Comparison of ENCODE assay signal across 8 cellular contexts in the genomic region with DNA sequence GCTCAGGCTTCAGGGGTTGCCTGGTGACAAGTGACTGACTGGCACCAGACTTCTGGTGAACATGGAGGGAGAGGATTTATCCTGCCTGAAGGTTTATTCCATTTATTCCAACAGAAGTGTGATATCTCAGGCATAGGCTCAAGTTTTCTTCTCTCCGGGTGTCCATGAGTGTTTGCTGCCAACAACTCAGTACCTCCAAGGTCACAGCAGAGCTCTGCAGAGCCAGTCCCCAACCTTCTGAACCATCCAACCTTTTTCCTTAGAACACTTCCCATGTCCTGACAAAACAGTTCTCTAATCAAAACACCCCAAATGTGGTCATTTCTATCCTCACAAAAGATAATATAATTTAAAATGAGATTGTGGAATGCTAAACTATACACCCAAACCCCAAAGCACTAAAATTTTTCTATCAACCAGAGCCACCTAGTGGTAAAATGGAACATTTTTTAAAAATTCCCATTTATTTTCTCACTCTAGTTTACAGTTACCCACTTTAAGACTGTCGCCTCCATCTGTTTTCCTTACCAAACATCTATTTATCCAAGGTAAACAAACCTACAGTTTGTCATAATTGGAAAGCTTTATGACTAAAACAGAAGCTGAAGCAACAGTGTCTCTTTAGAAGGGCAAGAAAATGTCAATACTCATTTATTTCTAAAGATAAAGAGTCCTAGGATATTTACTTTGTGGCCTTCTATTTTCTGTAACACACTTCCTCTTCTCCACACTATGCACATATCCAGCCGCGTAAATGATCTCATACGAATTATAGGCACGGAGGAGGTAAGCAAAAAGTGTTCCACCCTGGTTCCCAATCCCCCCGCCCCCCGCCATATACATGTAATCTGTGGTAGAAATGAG. TPM values are rescaled to one million over a fixed set of nuclear protein-coding genes. Genes with fewer than 3 reads are reported as not detected.
A peak's percentile ranks its signal among the peaks of the same experiment; 100 is the strongest.
DNase-seq lines count a peak whose midpoint lies in the region; ATAC-seq and TF ChIP-seq lines count a peak whose summit lies in the region.

No MANE protein-coding gene starts in this region.

- H3K18ac ChIP-seq in H9 (ENCODE audit: insufficient read length, low read depth, low read length), result no peak overlapping the region

- H3K79me1 ChIP-seq in H9 (ENCODE audit: insufficient read depth, low read depth, low read length, poor library complexity, severe bottlenecking), result no peaks in the 10 kb centered on the region

- no peaks in the 10 kb centered on the region for H3K79me2 ChIP-seq in H9 (ENCODE audit: insufficient read depth, low read length)

- H3K27me3 Mint-ChIP-seq in H9 (ENCODE audit: low read depth), result no peaks in the 10 kb centered on the region
- no peaks in the 10 kb centered on the region for H3K27me3 Mint-ChIP-seq in activated T-helper 2 cell treated with anti-CD3 and anti-CD28 coated beads, Interferon-gamma antibody, Interleukin-2, Interleukin-4, amounts not matched to agents 10 μg/mL and 5 μg/mL and 100 μg/mL, durations not matched to agents 14 hours and 24 hours and 36 hours (ENCODE audit: low read depth)

- H2BK20ac ChIP-seq in H9 (ENCODE audit: low read depth, low read length, poor library complexity, severe bottlenecking), result no peak overlapping the region

- no peaks in the 10 kb centered on the region for H3K9me3 Mint-ChIP-seq in H9
- no peaks in the 10 kb centered on the region for H3K9me3 Mint-ChIP-seq in activated T-helper 2 cell treated with anti-CD3 and anti-CD28 coated beads, Interferon-gamma antibody, Interleukin-2, Interleukin-4, amounts not matched to agents 10 μg/mL and 5 μg/mL and 100 μg/mL, durations not matched to agents 14 hours and 24 hours and 36 hours

- H3K27ac ChIP-seq in C4-2B (no peak overlapping the region; the same call in 1 of the 2 replicates), H9 (ENCODE audit: insufficient read length, low read depth, low read length) (no peak overlapping the region)

- WGBS in H9 (ENCODE audit: extremely low coverage, insufficient read length, low lambda C conversion rate), result no CpG with 5 or more reads among the region's 8 CpGs

- no peak overlapping the region for H2BK120ac ChIP-seq in H9 (ENCODE audit: low read depth, low read length, poor library complexity, severe bottlenecking)

- H4K91ac ChIP-seq in H9 (ENCODE audit: insufficient read length, low read depth, low read length), result no peak overlapping the region

- H3K4ac ChIP-seq in H9 (ENCODE audit: low read depth, low read length), result no peak overlapping the region

- no peak overlapping the region for H3K4me3 ChIP-seq in fibroblast of villous mesenchyme (ENCODE audit: low read depth, low read length)
- no peak overlapping the region for H3K4me3 ChIP-seq in retinal pigment epithelial cell (ENCODE audit: low read length)

- no peaks in the 10 kb centered on the region for H3K27me3 ChIP-seq in H9 (ENCODE audit: insufficient read depth, low read length)

- H2BK12ac ChIP-seq in H9 (ENCODE audit: insufficient read length, low read depth, low read length), result no peak overlapping the region

- intact Hi-C loops in activated T-helper 2 cell treated with anti-CD3 and anti-CD28 coated beads, Interferon-gamma antibody, Interleukin-2, Interleukin-4, amounts not matched to agents 10 μg/mL and 5 μg/mL and 100 μg/mL, durations not matched to agents 14 hours and 24 hours and 36 hours (cut with micrococcal nuclease), result loop anchor here (1.0 to 10.0 kb wide), 3 partner anchors 95 to 185 kb away; no protein-coding TSS in a partner anchor

- H3K23me2 ChIP-seq in H9 (ENCODE audit: insufficient read length, low read depth, low read length, poor library complexity, severe bottlenecking), result no peaks in the 10 kb centered on the region

- H3K56ac ChIP-seq in H9 (ENCODE audit: insufficient read length, low read depth, low read length), result no peak overlapping the region

- H3K23ac ChIP-seq in H9 (ENCODE audit: insufficient read length, low read depth, low read length), result no peak overlapping the region

- no peak overlapping the region for H3K9ac ChIP-seq in H9 (ENCODE audit: extremely low read depth, insufficient read length, low read length)

- no peak overlapping the region for H3K14ac ChIP-seq in H9 (ENCODE audit: insufficient read depth, low read length)

- H3K36me3 Mint-ChIP-seq in H9 (ENCODE audit: insufficient read depth in 1 of 3, low read depth in 3 of 3), result no peaks in the 10 kb centered on the region
- peaks cover 20% of the 10 kb centered on the region for H3K36me3 Mint-ChIP-seq in activated T-helper 2 cell treated with anti-CD3 and anti-CD28 coated beads, Interferon-gamma antibody, Interleukin-2, Interleukin-4, amounts not matched to agents 10 μg/mL and 5 μg/mL and 100 μg/mL, durations not matched to agents 14 hours and 24 hours and 36 hours (ENCODE audit: low read depth)

- H3K4me2 ChIP-seq in H9 (ENCODE audit: insufficient read depth, insufficient read length, low read length), result no peak overlapping the region

- H3K4me3 Mint-ChIP-seq in H9, result no peak overlapping the region
- H3K4me3 Mint-ChIP-seq in activated T-helper 2 cell treated with anti-CD3 and anti-CD28 coated beads, Interferon-gamma antibody, Interleukin-2, Interleukin-4, amounts not matched to agents 10 μg/mL and 5 μg/mL and 100 μg/mL, durations not matched to agents 14 hours and 24 hours and 36 hours (ENCODE audit: low read depth), result no peak overlapping the region

- no peak overlapping the region for H3T11ph ChIP-seq in H9 (ENCODE audit: low read length)

- H3K4me1 Mint-ChIP-seq in H9, result peaks cover 22 to 30% of the 10 kb centered on the region in 2 experiments
- peaks cover 35% of the 10 kb centered on the region for H3K4me1 Mint-ChIP-seq in activated T-helper 2 cell treated with anti-CD3 and anti-CD28 coated beads, Interferon-gamma antibody, Interleukin-2, Interleukin-4, amounts not matched to agents 10 μg/mL and 5 μg/mL and 100 μg/mL, durations not matched to agents 14 hours and 24 hours and 36 hours (ENCODE audit: low read depth)

- peak overlapping the region in 1 of 3 experiments; percentile 41; a peak in 2 of 7 replicates for H3K27ac Mint-ChIP-seq in H9
- H3K27ac Mint-ChIP-seq in activated T-helper 2 cell treated with anti-CD3 and anti-CD28 coated beads, Interferon-gamma antibody, Interleukin-2, Interleukin-4, amounts not matched to agents 10 μg/mL and 5 μg/mL and 100 μg/mL, durations not matched to agents 14 hours and 24 hours and 36 hours, result no peak overlapping the region

- peak; percentile 75 for TF ChIP-seq CTCF in C4-2B (conservative IDR thresholded peaks at IDR 0.05)
- peak; percentile 79 for TF ChIP-seq CTCF in H9 (conservative IDR thresholded peaks at IDR 0.05)
- peak; percentile 58 for TF ChIP-seq CTCF in fibroblast of villous mesenchyme (IDR thresholded peaks at IDR 0.05; ENCODE audit: insufficient read depth, low read depth, low read length)
- peak; percentile 44 for TF ChIP-seq CTCF in retinal pigment epithelial cell (conservative IDR thresholded peaks at IDR 0.05; ENCODE audit: low read depth, low read length)

- H2AK5ac ChIP-seq in H9 (ENCODE audit: insufficient read length, low read length), result no peak overlapping the region

- no peak for DNase-seq in H9
- peak; percentile 40 for DNase-seq in SK-MEL-5 (ENCODE audit: low read depth, low spot score)
- peak; percentile 44 for DNase-seq in fibroblast of villous mesenchyme (ENCODE audit: low read depth)
- DNase-seq in retinal pigment epithelial cell (ENCODE audit: low read depth), result no peak
- DNase-seq in activated T-helper 2 cell treated with anti-CD3 and anti-CD28 coated beads, Interferon-gamma antibody, Interleukin-2, Interleukin-4, amounts not matched to agents 10 μg/mL and 5 μg/mL and 100 μg/mL, durations not matched to agents 14 hours and 24 hours and 36 hours (ENCODE audit: low spot score), result no peak

- H2AFZ ChIP-seq in H9 (ENCODE audit: low read length), result no peak overlapping the region

- H3K9me3 ChIP-seq in H9 (ENCODE audit: control insufficient read depth, low read depth, low read length), result no peaks in the 10 kb centered on the region

- H3K4me1 ChIP-seq in H9 (ENCODE audit: insufficient read depth, low read length), result peaks cover 3% of the 10 kb centered on the region; the same call in 1 of the 2 replicates

- H4K20me1 ChIP-seq in H9 (ENCODE audit: control insufficient read depth, insufficient read depth, insufficient read length), result no peaks in the 10 kb centered on the region

- no peak overlapping the region for H4K5ac ChIP-seq in H9 (ENCODE audit: insufficient read length, low read depth, low read length)

- H2BK5ac ChIP-seq in H9 (ENCODE audit: insufficient read length, low read length), result no peak overlapping the region

- in situ Hi-C loops in SK-MEL-5 (cut with HindIII; ENCODE audit: low pct_unique_long_range_greater_than_20kb, low sequenced_read_pairs), result loop anchor here (25.0 kb wide), 1 partner anchor 153 kb away; no protein-coding TSS in a partner anchor

- H4K8ac ChIP-seq in H9 (replicated peaks; ENCODE audit: insufficient read length, low read depth, low read length), result no peak overlapping the region

- ATAC-seq in HG02973 (IDR thresholded peaks at IDR 0.05; ENCODE audit: unreplicated experiment), result no peak
- no peak for ATAC-seq in GM21423 (IDR thresholded peaks at IDR 0.05; ENCODE audit: unreplicated experiment)

- no peak overlapping the region for H2BK15ac ChIP-seq in H9 (ENCODE audit: low read depth, low read length)

RNA-seq across cellular contexts. Expression of gene TMEM154, which starts 39.5 kb away (rescaled TPM):
- total RNA-seq in H9 (2021) (0.77 and 1.7 TPM in 2 replicates), fibroblast of villous mesenchyme (8.1 and 11.2 TPM in 2 replicates)
- total RNA-seq in SK-MEL-5 (2014; rRNA removed; shearing (Covaris generic)), result 0.90 and 1.1 TPM in 2 replicates
- 2.0 and 2.5 TPM in 2 replicates for polyA plus RNA-seq in SK-MEL-5 (2015; cell fraction: cytosol; rRNA removed)
- polyA plus RNA-seq in SK-MEL-5 (2015; cell fraction: nucleus; rRNA removed), result 0.46 and 1.1 TPM in 2 replicates
- total RNA-seq in activated T-helper 2 cell treated with anti-CD3 and anti-CD28 coated beads, Interferon-gamma antibody, Interleukin-2, Interleukin-4, amounts not matched to agents 10 μg/mL and 5 μg/mL and 100 μg/mL, durations not matched to agents 14 hours and 24 hours and 36 hours, result 10.3 and 12.1 TPM in 2 replicates

Comparison
In these comparisons a context has a peak if more than half of its experiments do, and no peak if none do; other contexts are left out.
1. DNase-seq: peak in SK-MEL-5 (single experiment) and fibroblast of villous mesenchyme (single experiment); none in H9 (single experiment), retinal pigment epithelial cell (single experiment) and activated T-helper 2 cell treated with anti-CD3 and anti-CD28 coated beads, Interferon-gamma antibody, Interleukin-2, Interleukin-4, amounts not matched to agents 10 μg/mL and 5 μg/mL and 100 μg/mL, durations not matched to agents 14 hours and 24 hours and 36 hours (single experiment).
2. Peak in every context shown above with its lines, with median percentiles within 50 percentile points of each other: CTCF ChIP-seq.